8 cellular contexts compared by ENCODE assay signal in the genomic region with DNA sequence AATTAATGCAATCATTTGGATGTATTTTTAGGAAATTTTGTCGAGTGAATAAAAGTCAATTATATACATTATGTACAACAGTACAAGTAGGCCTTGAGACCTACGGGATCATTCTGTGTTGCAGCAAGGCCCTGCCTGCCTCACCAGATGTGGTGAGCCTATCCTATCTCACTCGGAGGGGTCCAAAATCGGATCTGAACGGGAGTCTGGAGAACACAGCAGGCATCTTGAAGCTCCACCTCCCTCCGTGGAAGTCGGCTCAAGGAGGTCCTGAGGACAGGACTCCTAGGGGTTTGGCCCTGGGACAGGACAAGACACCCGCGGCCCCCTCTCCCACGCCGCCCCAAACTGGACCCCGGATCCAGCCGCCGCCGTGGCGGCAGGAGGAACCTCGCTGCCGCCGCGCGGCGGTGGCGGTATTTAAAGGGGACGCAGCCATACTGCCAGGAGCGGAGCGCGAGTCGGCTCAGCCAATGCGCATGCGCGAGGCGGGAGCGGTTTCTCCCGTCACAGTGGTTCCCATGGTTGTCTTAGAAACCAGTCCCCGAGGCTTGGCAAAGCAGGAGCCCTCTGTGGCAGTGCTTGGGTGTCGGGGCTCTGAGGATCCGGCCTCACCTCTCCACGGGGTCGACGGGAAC.
DNase-seq lines count a peak whose midpoint lies in the region; ATAC-seq and TF ChIP-seq lines count a peak whose summit lies in the region.
"Not testable (repeated sequence)": the region's sequence is repeated elsewhere in the genome, so short reads cannot be mapped to it uniquely, and the experiment has no call there.

No MANE protein-coding gene starts in this region.

- H3K9me3 ChIP-seq in PC-3 (ENCODE audit: low read length); mucosa of descending colon; uterus: not testable (repeated sequence)

- not testable (repeated sequence) for H3K36me3 Mint-ChIP-seq in chondrocyte (ENCODE audit: low read depth)

- not testable (repeated sequence) for H3K27ac ChIP-seq in PC-3 (ENCODE audit: low read length)
- peak overlapping the region in 1 of 2 donors; percentile 51 for H3K27ac ChIP-seq in uterus

- TF ChIP-seq POLR2A in uterus (IDR thresholded peaks at IDR 0.05): not testable (repeated sequence)

- not testable (repeated sequence) for H4K20me1 ChIP-seq in PC-3 (ENCODE audit: low read length)

- DNase-seq in PC-3: not testable (repeated sequence)
- peak; percentile 82 for DNase-seq in activated CD8-positive, alpha-beta memory T cell treated with anti-CD3 and anti-CD28 coated beads, Interleukin-2, amount 50 U/mL, for 24 hours (ENCODE audit: extremely low read depth)
- peak; percentile 94 for DNase-seq in chondrocyte (ENCODE audit: low spot score)
- peak; percentile 80 to 95 (median 94) for DNase-seq in mucosa of descending colon
- peak; percentile 78 to 90 for DNase-seq in stimulated activated CD4-positive, alpha-beta T cell treated with anti-CD3 and anti-CD28 coated beads, Interleukin-4, amount 100 ng/mL, for 4 hours
- peak; percentile 84 to 87 for DNase-seq in uterus

- POLR2A ChIA-PET in PC-3 (lab: Charles Lee; ENCODE audit: unreplicated experiment): not testable (repeated sequence)

- H3K4me3 Mint-ChIP-seq in chondrocyte (ENCODE audit: unreplicated experiment): not testable (repeated sequence)

- H3K27me3 ChIP-seq in PC-3 (ENCODE audit: low read length); uterus: not testable (repeated sequence)

- peak; percentile 67 for ATAC-seq in GM19351 (IDR thresholded peaks at IDR 0.05; ENCODE audit: unreplicated experiment)
- peak; percentile 48 for ATAC-seq in HG02884 (IDR thresholded peaks at IDR 0.05; ENCODE audit: unreplicated experiment)
- peak; percentile 59 for ATAC-seq in PC-3
- peak; percentile 79 for ATAC-seq in mucosa of descending colon

- not testable (repeated sequence) for TF ChIP-seq CTCF in PC-3 (conservative IDR thresholded peaks at IDR 0.05; ENCODE audit: low read depth, low read length); chondrocyte (IDR thresholded peaks at IDR 0.05); mucosa of descending colon (IDR thresholded peaks at IDR 0.05); uterus (IDR thresholded peaks at IDR 0.05)

- intact Hi-C loops in PC-3 (cut with micrococcal nuclease); mucosa of descending colon (cut with DNase I, micrococcal nuclease); uterus (cut with DNase I; ENCODE audit: low total_unique reads): not testable (repeated sequence)

- not testable (repeated sequence) for H3K27me3 Mint-ChIP-seq in chondrocyte (ENCODE audit: low read depth)

- H3K79me2 ChIP-seq in PC-3 (ENCODE audit: low read length): not testable (repeated sequence)

- not testable (repeated sequence) for BruUV-seq in PC-3 (replicated peaks; lab: Mats Ljungman, UMichigan)

- H3K4me1 Mint-ChIP-seq in chondrocyte (ENCODE audit: low read depth): not testable (repeated sequence)

- not testable (repeated sequence) for H3K27ac Mint-ChIP-seq in chondrocyte (ENCODE audit: unreplicated experiment)

- not testable (repeated sequence) for H3F3A ChIP-seq in PC-3 (ENCODE audit: low read length, unreplicated experiment)

- CTCF ChIA-PET in PC-3 (lab: Charles Lee): not testable (repeated sequence)

- not testable (repeated sequence) for H3K9me3 Mint-ChIP-seq in chondrocyte (ENCODE audit: low read depth)

- H3K4me1 ChIP-seq in PC-3 (ENCODE audit: insufficient read depth, low read length); mucosa of descending colon (ENCODE audit: low read depth); uterus: not testable (repeated sequence)

- not testable (repeated sequence) for H3K4me3 ChIP-seq in PC-3 (ENCODE audit: low read length); mucosa of descending colon
- H3K4me3 ChIP-seq in uterus: peak overlapping the region; percentile 17 to 34

- not testable (repeated sequence) for H3K36me3 ChIP-seq in PC-3 (ENCODE audit: low read depth, low read length); mucosa of descending colon (ENCODE audit: low read depth); uterus

- not testable (repeated sequence) for H3K4me2 ChIP-seq in PC-3 (ENCODE audit: low read length)

- not testable (repeated sequence) for H2AFZ ChIP-seq in PC-3 (ENCODE audit: low read length)

- H3K9ac ChIP-seq in PC-3 (ENCODE audit: low read length): not testable (repeated sequence)

- not testable (repeated sequence) for H3K9me2 ChIP-seq in PC-3 (replicated peaks; ENCODE audit: low read length)
